Comparison of ENCODE assay signal across 17 cellular contexts in the genomic region with DNA sequence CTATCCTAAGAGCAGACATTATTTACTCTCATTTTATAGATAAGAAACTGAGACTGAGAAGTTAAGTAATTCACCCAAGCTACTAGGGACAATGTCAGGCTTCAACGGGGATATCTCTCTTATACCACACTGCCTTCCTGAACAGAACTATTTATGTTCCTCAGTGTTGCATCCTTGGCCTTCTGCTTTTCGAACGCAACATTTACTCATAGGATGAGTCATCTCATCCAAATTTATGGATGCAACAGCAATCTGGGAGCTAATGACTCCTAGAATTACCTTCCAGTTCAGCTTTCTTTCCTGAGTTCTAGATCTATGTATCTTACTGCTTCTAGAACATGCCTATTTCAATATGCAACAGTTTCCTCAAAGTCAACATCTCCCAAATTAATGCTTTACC.
A peak's percentile ranks its signal among the peaks of the same experiment; 100 is the strongest.
DNase-seq lines count a peak whose midpoint lies in the region; TF ChIP-seq lines count a peak whose summit lies in the region.
"Had no signal": no experiment of that assay in that cellular context is flagged by ENCODE, and none has a peak within 500 bp of the region (broad histone marks: within the 10 kb centered on the region; RNA-seq: fewer than 3 reads in every experiment).

No MANE protein-coding gene starts in this region.

- H3K27me3 ChIP-seq in neural progenitor cell = no peaks in the 10 kb centered on the region

- no peaks in the 10 kb centered on the region for H3F3A ChIP-seq in neural progenitor cell (ENCODE audit: low read depth)

- H2AFZ ChIP-seq in neural progenitor cell (replicated peaks) = no peak overlapping the region

- H3K9me3 Mint-ChIP-seq in neural progenitor cell = peaks cover 9% of the 10 kb centered on the region
- H3K9me3 Mint-ChIP-seq: CD8-positive, alpha-beta T cell; HFFc6 had no signal

- H3K27me3 Mint-ChIP-seq in neural progenitor cell (ENCODE audit: insufficient read depth, low read depth) = no peaks in the 10 kb centered on the region

- H3K9ac ChIP-seq in neural progenitor cell = no peak overlapping the region
- H3K9ac ChIP-seq: KMS-11, SK-N-SH had no signal

- no peak overlapping the region for H3K4me3 Mint-ChIP-seq in neural progenitor cell
- H3K4me3 Mint-ChIP-seq: CD8-positive, alpha-beta T cell; HFFc6 had no signal

- H3K27ac Mint-ChIP-seq in neural progenitor cell = peak overlapping the region; percentile 1
- H3K27ac Mint-ChIP-seq: CD8-positive, alpha-beta T cell; HFFc6 had no signal

- H3K4me2 ChIP-seq in neural progenitor cell = no peak overlapping the region
- H3K4me2 ChIP-seq: KMS-11, SK-N-SH had no signal

- no peak for TF ChIP-seq CTCF in neural progenitor cell (IDR thresholded peaks at IDR 0.05)

- peaks cover 5% of the 10 kb centered on the region for H3K4me1 Mint-ChIP-seq in neural progenitor cell

- H3K9me3 ChIP-seq in neural progenitor cell (ENCODE audit: low read depth) = no peaks in the 10 kb centered on the region
- H3K9me3 ChIP-seq: SK-N-SH had no signal

- H3K4me1 ChIP-seq in neural progenitor cell = no peaks in the 10 kb centered on the region

- H3K79me2 ChIP-seq in neural progenitor cell (ENCODE audit: low read depth) = peaks cover 5% of the 10 kb centered on the region

- no peaks in the 10 kb centered on the region for H3K36me3 ChIP-seq in neural progenitor cell

- no peak overlapping the region for H3K27ac ChIP-seq in neural progenitor cell
- H3K27ac ChIP-seq: KMS-11 had no signal

- no peak overlapping the region for H3K4me3 ChIP-seq in neural progenitor cell

- H3K36me3 Mint-ChIP-seq in neural progenitor cell = peaks cover 3% of the 10 kb centered on the region
- H3K36me3 Mint-ChIP-seq: CD8-positive, alpha-beta T cell had no signal

- DNase-seq in EL = peak; percentile 32
- DNase-seq in HT1080 (ENCODE audit: low read depth) = peak; percentile 54
- DNase-seq in SW480 (ENCODE audit: low spot score) = peak; percentile 2
- no peak for DNase-seq in neural progenitor cell (ENCODE audit: low spot score)
- DNase-seq in activated CD8-positive, alpha-beta memory T cell treated with anti-CD3 and anti-CD28 coated beads, Interleukin-2, amount 50 U/mL, for 4 hours = no peak
- no peak for DNase-seq in DMS153 (lab: John Stamatoyannopoulos, UW)
- DNase-seq in kidney tubule cell (ENCODE audit: low spot score) = no peak
- DNase-seq in NCI-H524 treated with DMSO at 0.1 percent for 48 hours (lab: John Stamatoyannopoulos, UW) = no peak
- DNase-seq: CD8-positive, alpha-beta T cell; HFFc6; NCI-H1105 treated with DMSO at 0.1 percent for 48 hours; NCI-H2029; NCI-H526; OCI-M1; Right ventricle myocardium superior; SK-N-SH had no signal

- H4K20me1 ChIP-seq in neural progenitor cell (ENCODE audit: low read depth) = no peaks in the 10 kb centered on the region

Comparison
In these comparisons a context has a peak if more than half of its experiments do, and no peak if none do; other contexts are left out.
1. DNase-seq: peak in EL (single experiment), HT1080 (single experiment) and SW480 (single experiment); none in neural progenitor cell (single experiment), activated CD8-positive, alpha-beta memory T cell treated with anti-CD3 and anti-CD28 coated beads, Interleukin-2, amount 50 U/mL, for 4 hours (single experiment), DMS153 (single experiment), kidney tubule cell (single experiment) and NCI-H524 treated with DMSO at 0.1 percent for 48 hours (single experiment).